Comparison of ENCODE assay signal across 37 cellular contexts in genomic region chr6:70806086-70806485, GRCh38.
"Had no signal": no experiment of that assay in that cellular context is flagged by ENCODE, and none has a peak within 500 bp of the region (broad histone marks: within the 10 kb centered on the region; RNA-seq: fewer than 3 reads in every experiment).

No MANE protein-coding gene starts in this region.

- H3K9me3 ChIP-seq: adrenal gland, body of pancreas, breast epithelium had no signal

- H3K27ac ChIP-seq: adrenal gland, body of pancreas, brain microvascular endothelial cell, breast epithelium, WERI-Rb-1 had no signal

- H3K9me3 Mint-ChIP-seq: activated T-helper 1 cell treated with anti-CD3 and anti-CD28 coated beads, Interleukin-12 subunit alpha, Interleukin-12 subunit beta, Interleukin-2, Interleukin-4 antibody, amounts not matched to agents 30 ng/mL and 10 ng/mL and 1 ng/mL, durations not matched to agents 14 hours and 24 hours and 36 hours; activated T-helper 17 cell treated with anti-CD3 and anti-CD28 coated beads, Interleukin-2, amount 50 U/mL, for 72 hours; T-helper 1 cell treated with Interleukin-12 subunit alpha and Interleukin-12 subunit beta and Interleukin-4 antibody, amounts not matched to agents 30 μg/mL and 1 μg/mL, for 36 hours had no signal

- H3K4me1 Mint-ChIP-seq: WTC11 had no signal

- H3K27ac Mint-ChIP-seq: activated CD4-positive, alpha-beta memory T cell treated with anti-CD3 and anti-CD28 coated beads, Interleukin-2, amount 10 ng/mL, durations not matched to agents 7 days and 5 days; activated CD4-positive, alpha-beta T cell treated with anti-CD3 and anti-CD28 coated beads for 36 hours; activated CD4-positive, alpha-beta T cell treated with anti-CD3 and anti-CD28 coated beads, Interleukin-2, amount 10 ng/mL, durations not matched to agents 7 days and 5 days; activated CD8-positive, alpha-beta T cell treated with anti-CD3 and anti-CD28 coated beads, Interleukin-2, amount 10 ng/mL, durations not matched to agents 7 days and 5 days; activated naive CD4-positive, alpha-beta T cell treated with anti-CD3 and anti-CD28 coated beads for 36 hours; activated naive CD4-positive, alpha-beta T cell treated with anti-CD3 and anti-CD28 coated beads, Interleukin-2, amount 50 U/mL, for 72 hours; activated naive CD8-positive, alpha-beta T cell treated with anti-CD3 and anti-CD28 coated beads for 36 hours; activated T-cell treated with anti-CD3 and anti-CD28 coated beads, Interleukin-2, amount 50 U/mL, for 72 hours; activated T-helper 1 cell treated with anti-CD3 and anti-CD28 coated beads, Interleukin-12 subunit alpha, Interleukin-12 subunit beta, Interleukin-2, Interleukin-4 antibody, amounts not matched to agents 30 ng/mL and 10 ng/mL and 1 ng/mL, durations not matched to agents 14 hours and 24 hours and 36 hours; activated T-helper 17 cell treated with anti-CD3 and anti-CD28 coated beads, Interleukin-2, amount 50 U/mL, for 72 hours; T-helper 1 cell treated with Interleukin-12 subunit alpha and Interleukin-12 subunit beta and Interleukin-4 antibody, amounts not matched to agents 30 μg/mL and 1 μg/mL, for 36 hours; T-helper 2 cell treated with Interferon-gamma antibody and Interleukin-4, amounts not matched to agents 5 μg/mL and 100 μg/mL, for 36 hours; WTC11 had no signal

- H3K4me1 ChIP-seq: adrenal gland, body of pancreas, breast epithelium had no signal

- H3K4me3 ChIP-seq: adrenal gland, body of pancreas, breast epithelium had no signal

- H3K4me3 Mint-ChIP-seq: activated CD4-positive, alpha-beta memory T cell treated with anti-CD3 and anti-CD28 coated beads, Interleukin-2, amount 10 ng/mL, durations not matched to agents 7 days and 5 days; activated CD4-positive, alpha-beta T cell treated with anti-CD3 and anti-CD28 coated beads for 36 hours; activated CD4-positive, alpha-beta T cell treated with anti-CD3 and anti-CD28 coated beads, Interleukin-2, amount 10 ng/mL, durations not matched to agents 7 days and 5 days; activated CD8-positive, alpha-beta T cell treated with anti-CD3 and anti-CD28 coated beads, Interleukin-2, amount 10 ng/mL, durations not matched to agents 7 days and 5 days; activated naive CD4-positive, alpha-beta T cell treated with anti-CD3 and anti-CD28 coated beads for 36 hours; activated naive CD8-positive, alpha-beta T cell treated with anti-CD3 and anti-CD28 coated beads for 36 hours; activated T-cell treated with anti-CD3 and anti-CD28 coated beads, Interleukin-2, amount 50 U/mL, for 4 hours; activated T-cell treated with anti-CD3 and anti-CD28 coated beads, Interleukin-2, amount 50 U/mL, for 72 hours; activated T-helper 1 cell treated with anti-CD3 and anti-CD28 coated beads, Interleukin-12 subunit alpha, Interleukin-12 subunit beta, Interleukin-2, Interleukin-4 antibody, amounts not matched to agents 30 ng/mL and 10 ng/mL and 1 ng/mL, durations not matched to agents 14 hours and 24 hours and 36 hours; activated T-helper 17 cell treated with anti-CD3 and anti-CD28 coated beads, Interleukin-2, amount 50 U/mL, for 72 hours; T-helper 1 cell treated with Interleukin-12 subunit alpha and Interleukin-12 subunit beta and Interleukin-4 antibody, amounts not matched to agents 30 μg/mL and 1 μg/mL, for 36 hours; T-helper 2 cell treated with Interferon-gamma antibody and Interleukin-4, amounts not matched to agents 5 μg/mL and 100 μg/mL, for 36 hours; WTC11 had no signal

- ATAC-seq: activated CD4-positive, alpha-beta T cell treated with anti-CD3 and anti-CD28 coated beads for 36 hours; activated CD4-positive, CD25-positive, alpha-beta regulatory T cell treated with anti-CD3 and anti-CD28 coated beads, Interleukin-2, amount 50 U/mL, for 24 hours; activated CD8-positive, alpha-beta T cell treated with anti-CD3 and anti-CD28 coated beads, Interleukin-2, amount 10 ng/mL, durations not matched to agents 7 days and 5 days; activated naive CD4-positive, alpha-beta T cell treated with anti-CD3 and anti-CD28 coated beads, Interleukin-2, amount 50 U/mL, for 72 hours; activated T-cell treated with anti-CD3 and anti-CD28 coated beads, Interleukin-2, amount 50 U/mL, for 4 hours; activated T-cell treated with anti-CD3 and anti-CD28 coated beads, Interleukin-2, amount 50 U/mL, for 72 hours; activated T-helper 17 cell treated with anti-CD3 and anti-CD28 coated beads, Interleukin-2, amount 50 U/mL, for 72 hours; body of pancreas; WTC11 had no signal

- H3K27me3 ChIP-seq: adrenal gland, body of pancreas, brain microvascular endothelial cell, breast epithelium had no signal

- DNase-seq: activated CD4-positive, alpha-beta memory T cell treated with anti-CD3 and anti-CD28 coated beads, Interleukin-2, amount 10 ng/mL, durations not matched to agents 7 days and 5 days; activated CD4-positive, alpha-beta T cell treated with anti-CD3 and anti-CD28 coated beads for 1 hour; activated CD4-positive, alpha-beta T cell treated with anti-CD3 and anti-CD28 coated beads for 36 hours; activated CD4-positive, alpha-beta T cell treated with anti-CD3 and anti-CD28 coated beads for 48 hours; activated CD4-positive, alpha-beta T cell treated with anti-CD3 and anti-CD28 coated beads, Interleukin-2, amount 10 ng/mL, durations not matched to agents 7 days and 5 days; activated CD4-positive, alpha-beta T cell treated with anti-CD3 and anti-CD28 coated beads, Interleukin-2, amount 50 U/mL, for 48 hours; activated CD4-positive, CD25-positive, alpha-beta regulatory T cell; activated CD8-positive, alpha-beta memory T cell treated with anti-CD3 and anti-CD28 coated beads, Interleukin-2, amount 50 U/mL, for 4 hours; activated CD8-positive, alpha-beta T cell treated with anti-CD3 and anti-CD28 coated beads, Interleukin-2, amount 10 ng/mL, durations not matched to agents 7 days and 5 days; activated effector memory CD4-positive, alpha-beta T cell treated with anti-CD3 and anti-CD28 coated beads, Interleukin-2, amount 50 U/mL, for 16 hours; activated gamma-delta T cell treated with Interleukin-2 at 50 U/mL for 16 hours; activated naive CD4-positive, alpha-beta T cell; activated naive CD4-positive, alpha-beta T cell treated with anti-CD3 and anti-CD28 coated beads for 36 hours; activated naive CD4-positive, alpha-beta T cell treated with anti-CD3 and anti-CD28 coated beads, Interleukin-2, amount 50 U/mL, for 16 hours; activated naive CD8-positive, alpha-beta T cell treated with anti-CD3 and anti-CD28 coated beads for 36 hours; activated T-cell treated with anti-CD3 and anti-CD28 coated beads for 4 hours; activated T-cell treated with anti-CD3 and anti-CD28 coated beads, Interleukin-2, amount 50 U/mL, for 1 hour; activated T-cell treated with anti-CD3 and anti-CD28 coated beads, Interleukin-2, amount 50 U/mL, for 4 hours; activated T-cell treated with anti-CD3 and anti-CD28 coated beads, Interleukin-2, amount 50 U/mL, for 72 hours; adrenal gland; amniotic stem cell; body of pancreas; brain microvascular endothelial cell; central memory CD4-positive, alpha-beta T cell; SW 1271; T-helper 1 cell; T-helper 2 cell; T-helper 9 cell; WERI-Rb-1 had no signal

- H3K27me3 Mint-ChIP-seq: activated CD4-positive, alpha-beta memory T cell treated with anti-CD3 and anti-CD28 coated beads, Interleukin-2, amount 10 ng/mL, durations not matched to agents 7 days and 5 days; activated CD4-positive, alpha-beta T cell treated with anti-CD3 and anti-CD28 coated beads for 36 hours; activated CD4-positive, alpha-beta T cell treated with anti-CD3 and anti-CD28 coated beads, Interleukin-2, amount 10 ng/mL, durations not matched to agents 7 days and 5 days; activated naive CD8-positive, alpha-beta T cell treated with anti-CD3 and anti-CD28 coated beads for 36 hours; activated T-helper 17 cell treated with anti-CD3 and anti-CD28 coated beads, Interleukin-2, amount 50 U/mL, for 72 hours had no signal

- H3K36me3 ChIP-seq: brain microvascular endothelial cell, breast epithelium, WERI-Rb-1 had no signal
